ENCODE assay signal across 16 cellular contexts in the genomic region with DNA sequence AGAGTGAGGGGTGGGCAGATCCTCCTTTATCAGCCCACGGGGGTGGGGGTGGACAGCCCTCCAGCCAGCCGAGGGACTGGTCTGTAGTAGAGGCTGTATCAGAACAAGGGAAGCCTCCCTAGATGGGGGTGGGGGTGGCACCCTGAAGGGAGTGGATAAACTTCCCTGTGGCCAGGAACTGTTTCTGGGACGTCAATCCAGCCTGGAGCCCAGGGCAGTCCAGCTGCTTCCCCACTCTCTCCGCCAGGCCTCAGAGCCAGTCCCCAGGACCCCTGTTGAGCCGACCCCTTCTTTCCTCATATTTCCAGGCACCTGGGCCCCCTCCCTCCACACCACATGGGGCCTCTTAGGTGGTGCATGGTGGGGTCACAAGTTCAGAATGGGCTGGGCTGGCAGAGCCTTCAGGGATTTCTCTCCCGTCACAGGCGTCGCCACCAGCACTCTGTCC. TPM values are rescaled to one million over a fixed set of nuclear protein-coding genes. Genes with fewer than 3 reads are reported as not detected.
"Had no signal": no experiment of that assay in that cellular context is flagged by ENCODE, and none has a peak within 500 bp of the region (broad histone marks: within the 10 kb centered on the region; RNA-seq: fewer than 3 reads in every experiment).

No MANE protein-coding gene starts in this region.

- DNase-seq: activated CD4-positive, alpha-beta T cell treated with anti-CD3 and anti-CD28 coated beads, Interleukin-2, amount 10 ng/mL, durations not matched to agents 7 days and 5 days; activated naive CD4-positive, alpha-beta T cell treated with Interleukin-2 at 50 U/mL for 16 hours; anterior cingulate cortex; brain microvascular endothelial cell; natural killer cell; small intestine; stimulated activated CD4-positive, alpha-beta T cell treated with anti-CD3 and anti-CD28 coated beads, Interleukin-4, amount 100 ng/mL, for 4 hours; stimulated activated CD8-positive, alpha-beta memory T cell treated with anti-CD3 and anti-CD28 coated beads, Interleukin-4, amount 100 ng/mL, for 48 hours; stimulated activated naive CD4-positive, alpha-beta T cell treated with Interleukin-2 at 50 U/mL for 16 hours; T-helper 2 cell had no signal

- H3K27ac ChIP-seq: brain microvascular endothelial cell, coronary artery, left ventricle myocardium inferior, tibial nerve had no signal

- H3K36me3 ChIP-seq: brain microvascular endothelial cell, esophagus muscularis mucosa, left ventricle myocardium inferior, tibial nerve had no signal

- ATAC-seq: activated T-helper 17 cell treated with anti-CD3 and anti-CD28 coated beads, Interleukin-2, amount 50 U/mL, for 72 hours; natural killer cell; WTC11 had no signal

- H3K9me3 ChIP-seq: esophagus muscularis mucosa, left ventricle myocardium inferior, tibial nerve had no signal

RNA-seq across cellular contexts. Expression of a gene that starts 6.7 kb away (rescaled TPM):
- total RNA-seq: activated CD4-positive, alpha-beta T cell treated with anti-CD3 and anti-CD28 coated beads, Interleukin-2, amount 10 ng/mL, durations not matched to agents 7 days and 5 days; activated T-helper 17 cell treated with anti-CD3 and anti-CD28 coated beads, Interleukin-2, amount 50 U/mL, for 72 hours had no signal

RNA-seq across cellular contexts. Expression of a gene that starts 46.8 kb away (rescaled TPM):
- total RNA-seq: activated CD4-positive, alpha-beta T cell treated with anti-CD3 and anti-CD28 coated beads, Interleukin-2, amount 10 ng/mL, durations not matched to agents 7 days and 5 days had no signal
